ENCODE assay signal across 1 cellular context in genomic region chr6:109480993-109481480, GRCh38.
TF ChIP-seq lines count a peak whose summit lies in the region.

No MANE protein-coding gene starts in this region.

TF ChIP-seq in A549, 52 proteins besides CTCF, POLR2A, EP300 and RAD21 (continued from another document):
- TF ChIP-seq, protein P1, sequence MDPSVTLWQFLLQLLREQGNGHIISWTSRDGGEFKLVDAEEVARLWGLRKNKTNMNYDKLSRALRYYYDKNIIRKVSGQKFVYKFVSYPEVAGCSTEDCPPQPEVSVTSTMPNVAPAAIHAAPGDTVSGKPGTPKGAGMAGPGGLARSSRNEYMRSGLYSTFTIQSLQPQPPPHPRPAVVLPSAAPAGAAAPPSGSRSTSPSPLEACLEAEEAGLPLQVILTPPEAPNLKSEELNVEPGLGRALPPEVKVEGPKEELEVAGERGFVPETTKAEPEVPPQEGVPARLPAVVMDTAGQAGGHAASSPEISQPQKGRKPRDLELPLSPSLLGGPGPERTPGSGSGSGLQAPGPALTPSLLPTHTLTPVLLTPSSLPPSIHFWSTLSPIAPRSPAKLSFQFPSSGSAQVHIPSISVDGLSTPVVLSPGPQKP (IDR thresholded peaks at IDR 0.05; ENCODE audit: low read depth, low read length): no peak
